In genomic region chr6:114164206-114164605, GRCh38 we compare ENCODE assay signal across 29 cellular contexts.
"Had no signal": no experiment of that assay in that cellular context is flagged by ENCODE, and none has a peak within 500 bp of the region (broad histone marks: within the 10 kb centered on the region; RNA-seq: fewer than 3 reads in every experiment).

No MANE protein-coding gene starts in this region.

- H3K4me2 ChIP-seq: smooth muscle cell had no signal

- ATAC-seq: naive thymus-derived CD8-positive, alpha-beta T cell; natural killer cell treated with Interleukin-12 subunit alpha and Interleukin-12 subunit beta and Interleukin-15 and Interleukin-18, amount 100 ng/mL, for 72 hours; psoas muscle; right cardiac atrium; stimulated activated memory B cell treated with anti-CD40 and anti-IgM and Interleukin-4, amounts not matched to agents 10 μg/mL and 1 μg/mL and 100 μg/mL, for 72 hours; stimulated activated naive CD8-positive, alpha-beta T cell treated with anti-CD3 and anti-CD28 coated beads, Interleukin-15, amount 100 ng/mL, for 72 hours; stimulated activated naive CD8-positive, alpha-beta T cell treated with anti-CD3 and anti-CD28 coated beads, Interleukin-15, Interleukin-2, amounts not matched to agents 100 U/mL and 50 U/mL, for 24 hours; upper lobe of right lung had no signal

- H3K36me3 ChIP-seq: right lobe of liver, sigmoid colon, spleen, suprapubic skin, tibial artery, transverse colon, upper lobe of right lung, uterus had no signal

- H3K27ac ChIP-seq: neutrophil, parathyroid adenoma, psoas muscle, right lobe of liver, sigmoid colon, spleen, suprapubic skin, testis, tibial artery, transverse colon, upper lobe of right lung, uterus had no signal

- H3K9me3 ChIP-seq: neutrophil, psoas muscle, right lobe of liver, sigmoid colon, spleen, suprapubic skin, testis, tibial artery, transverse colon, upper lobe of right lung, uterus had no signal

- H3K4me1 ChIP-seq: parathyroid adenoma, psoas muscle, spleen, suprapubic skin, testis, transverse colon, upper lobe of right lung, uterus had no signal

- H2AFZ ChIP-seq: parathyroid adenoma had no signal

- H3K27me3 ChIP-seq: neutrophil, right lobe of liver, sigmoid colon, suprapubic skin, testis, tibial artery, transverse colon, upper lobe of right lung, uterus had no signal

- H3K4me3 ChIP-seq: psoas muscle, right lobe of liver, sigmoid colon, smooth muscle cell, spleen, suprapubic skin, testis, tibial artery, transverse colon, upper lobe of right lung, uterus had no signal

- H3K9ac ChIP-seq: parathyroid adenoma had no signal

- DNase-seq: naive thymus-derived CD8-positive, alpha-beta T cell; nephron progenitor cell; nucleus accumbens; posterior cingulate gyrus; psoas muscle; right cardiac atrium; right lobe of liver; sigmoid colon; spleen; stimulated activated CD4-positive, alpha-beta T cell treated with anti-CD3 and anti-CD28 coated beads, Interleukin-12 subunit alpha, Interleukin-12 subunit beta, amount 100 ng/mL, for 4 hours; stimulated activated CD4-positive, alpha-beta T cell treated with anti-CD3 and anti-CD28 coated beads, Interleukin-1b, Interleukin-23, amount 100 ng/mL, for 48 hours; stimulated activated CD4-positive, alpha-beta T cell treated with anti-CD3 and anti-CD28 coated beads, Interleukin-4, amount 100 ng/mL, for 1 hour; stimulated activated CD4-positive, alpha-beta T cell treated with anti-CD3 and anti-CD28 coated beads, Interleukin-4, amount 100 ng/mL, for 4 hours; stimulated activated CD8-positive, alpha-beta memory T cell treated with anti-CD3 and anti-CD28 coated beads, Interleukin-4, amount 100 ng/mL, for 48 hours; stimulated activated naive CD4-positive, alpha-beta T cell; stimulated activated naive CD8-positive, alpha-beta T cell treated with anti-CD3 and anti-CD28 coated beads, Interleukin-15, amount 100 ng/mL, for 72 hours; stimulated activated naive CD8-positive, alpha-beta T cell treated with anti-CD3 and anti-CD28 coated beads, Interleukin-15, Interleukin-2, amounts not matched to agents 100 U/mL and 50 U/mL, for 24 hours; substantia nigra; testis; tibial artery; transverse colon; upper lobe of right lung; uterus had no signal

- H3K79me2 ChIP-seq: parathyroid adenoma had no signal
